ENCODE assay signal across 8 cellular contexts in genomic region chr6:136037885-136038460, GRCh38.
A peak's percentile ranks its signal among the peaks of the same experiment; 100 is the strongest.
DNase-seq lines count a peak whose midpoint lies in the region; ATAC-seq and TF ChIP-seq lines count a peak whose summit lies in the region.

No MANE protein-coding gene starts in this region.

- H3K4me1 Mint-ChIP-seq in brain: peaks cover 23% of the 10 kb centered on the region

- H2BK20ac ChIP-seq in IMR-90 (ENCODE audit: low read depth, low read length): peak overlapping the region; percentile 78

- H3K9me3 Mint-ChIP-seq in brain: no peaks in the 10 kb centered on the region

- H3K9me3 ChIP-seq in IMR-90 (ENCODE audit: control insufficient read depth, insufficient read depth, low read length) (no peaks in the 10 kb centered on the region), spleen (no peaks in the 10 kb centered on the region), tibial artery (no peaks in the 10 kb centered on the region)

- no peak; the same call in 1 of the 2 replicates for TF ChIP-seq RAD21 in IMR-90 (IDR thresholded peaks at IDR 0.05; ENCODE audit: low read length)

- H3K27me3 ChIP-seq in IMR-90 (ENCODE audit: control insufficient read depth, insufficient read depth, low read length): no peaks in the 10 kb centered on the region
- no peaks in the 10 kb centered on the region for H3K27me3 ChIP-seq in spleen (replicated peaks in 1 of 7)
- no peaks in the 10 kb centered on the region for H3K27me3 ChIP-seq in tibial artery

- H2AFZ ChIP-seq in IMR-90 (replicated peaks; ENCODE audit: low read length, poor library complexity): peak overlapping the region; percentile 89

- TF ChIP-seq POLR2A in IMR-90 (IDR thresholded peaks at IDR 0.05; ENCODE audit: low read depth, low read length) (peak; percentile 45; the same call in 1 of the 2 replicates), spleen (IDR thresholded peaks at IDR 0.05) (no peak)

- peak overlapping the region; percentile 80 for H2AK5ac ChIP-seq in IMR-90 (ENCODE audit: low read depth, low read length)

- no peaks in the 10 kb centered on the region for H4K20me1 ChIP-seq in IMR-90 (ENCODE audit: insufficient read depth, low read length)

- H3K14ac ChIP-seq in IMR-90 (replicated peaks; ENCODE audit: low read depth, low read length): peak overlapping the region; percentile 99

- H3K9ac ChIP-seq in IMR-90 (ENCODE audit: low read depth, low read length): peak overlapping the region; percentile 99

- H4K5ac ChIP-seq in IMR-90 (ENCODE audit: low read depth, low read length): peak overlapping the region; percentile 85

- H2BK120ac ChIP-seq in IMR-90 (ENCODE audit: low read depth, low read length): peak overlapping the region; percentile 99

- 33% methylated on average over 1 of the region's 12 CpGs; no CpG with 5 or more reads in 1 of the 2 experiments for WGBS in IMR-90 (ENCODE audit: extremely low coverage in 2 of 2, insufficient read length in 1 of 2), 2 experiments
- WGBS in spleen, 5 donors: 39 to 54% (median 49%) methylated on average over 9 to 12 of the region's 12 CpGs

- peak overlapping the region in 4 of 5 experiments; percentile 13 to 80 (median 70) for H3K4me3 Mint-ChIP-seq in brain

- POLR2A ChIA-PET in IMR-90 (lab: Charles Lee; ENCODE audit: unreplicated experiment): interaction anchor here (0.7 kb wide), 1 partner anchor 170 kb away, joined by 8 read pairs; no protein-coding TSS in a partner anchor

- peak overlapping the region; percentile 89 for H3K18ac ChIP-seq in IMR-90 (ENCODE audit: low read depth, low read length)

- H3K56ac ChIP-seq in IMR-90 (ENCODE audit: extremely low read depth, insufficient read depth, low read length): peak overlapping the region; percentile 95

- no peaks in the 10 kb centered on the region for H3K36me3 Mint-ChIP-seq in brain

- H3K36me3 ChIP-seq in IMR-90 (ENCODE audit: control insufficient read depth, insufficient read depth, low read length) (peaks cover 7% of the 10 kb centered on the region; the same call in 1 of the 2 replicates), spleen (no peaks in the 10 kb centered on the region), tibial artery (no peaks in the 10 kb centered on the region)

- no peaks in the 10 kb centered on the region for H3K27me3 Mint-ChIP-seq in brain

- peaks cover 15% of the 10 kb centered on the region for H3K9me1 ChIP-seq in IMR-90 (ENCODE audit: insufficient read depth, low read length)

- H3K4me3 ChIP-seq in IMR-90 (ENCODE audit: insufficient read depth, low read depth, low read length) (peak overlapping the region; percentile 88), spleen (peak overlapping the region in 1 of 8 donors; percentile 15), tibial artery (peak overlapping the region in 1 of 2 donors; percentile 3)

- peak overlapping the region; percentile 99 for H3K4ac ChIP-seq in IMR-90 (ENCODE audit: low read depth, low read length)

- peak overlapping the region; percentile 86 for H2AK9ac ChIP-seq in IMR-90 (replicated peaks; ENCODE audit: low read depth, low read length, poor library complexity)

- peak overlapping the region; percentile 63 to 98 for H4K8ac ChIP-seq in IMR-90 (ENCODE audit: low read depth in 2 of 2, low read length in 2 of 2)

- dilution Hi-C loops in IMR-90 (cut with HindIII; ENCODE audit: low sequenced_read_pairs, unreplicated experiment): no loop called here

- H3K23ac ChIP-seq in IMR-90 (ENCODE audit: low read depth, low read length): peak overlapping the region; percentile 99

- intact Hi-C loops in IMR-90 (cut with micrococcal nuclease) (loop anchor here (2.0 to 10.0 kb wide), 4 partner anchors 117 to 501 kb away; partner anchors contain the start of gene PDE7B), spleen (cut with DNase I; ENCODE audit: low total_unique reads) (no loop called here), tibial artery (cut with DNase I; ENCODE audit: low total_unique reads) (no loop called here)

- peak overlapping the region; percentile 98 for H2BK5ac ChIP-seq in IMR-90 (ENCODE audit: low read depth, low read length, poor library complexity, severe bottlenecking)

- H4K91ac ChIP-seq in IMR-90 (ENCODE audit: insufficient read depth, low read depth, low read length): peak overlapping the region; percentile 92

- peak; percentile 72 for DNase-seq in IMR-90
- peak; percentile 48 for DNase-seq in kidney glomerular epithelial cell (lab: John Stamatoyannopoulos, UW)
- DNase-seq in spleen: no peak
- no peak for DNase-seq in tibial artery
- no peak for DNase-seq in midbrain (lab: John Stamatoyannopoulos, UW)
- DNase-seq in GM19240 (ENCODE audit: insufficient read length, low spot score): no peak

- peaks cover 23 to 80% of the 10 kb centered on the region in 2 experiments for H3K79me1 ChIP-seq in IMR-90 (ENCODE audit: low read depth in 1 of 2, low read length in 2 of 2)

- TSS peak; percentile 79 for BruUV-seq in IMR-90 (replicated peaks; lab: Mats Ljungman, UMichigan)

- H3K4me1 ChIP-seq in IMR-90 (ENCODE audit: control insufficient read depth, insufficient read depth, low read length): peaks cover 24% of the 10 kb centered on the region
- H3K4me1 ChIP-seq in spleen: peaks cover 0 to 36% (median 13%) of the 10 kb centered on the region in 6 donors
- peaks cover 0 to 34% (median 8%) of the 10 kb centered on the region in 4 donors for H3K4me1 ChIP-seq in tibial artery

- H2BK15ac ChIP-seq in IMR-90 (ENCODE audit: low read depth, low read length): peak overlapping the region; percentile 82

- CTCF ChIA-PET in IMR-90 (lab: Yijun Ruan, JAX): interaction anchor here (0.6 to 1.2 kb wide), 5 partner anchors 85 to 188 kb away, joined by 3 to 5 read pairs (median 3); no protein-coding TSS in a partner anchor

- peak overlapping the region; percentile 98 for H3K27ac ChIP-seq in IMR-90 (ENCODE audit: insufficient read depth, low read length)
- H3K27ac ChIP-seq in spleen: peak overlapping the region in 5 of 8 donors; percentile 12 to 40 (median 25)
- peak overlapping the region in 1 of 2 donors; percentile 7 for H3K27ac ChIP-seq in tibial artery

- in situ Hi-C loops in IMR-90 (cut with MboI; ENCODE audit: low sequenced_read_pairs): no loop called here

- peak overlapping the region; percentile 100 for H3K4me2 ChIP-seq in IMR-90 (ENCODE audit: low read depth, low read length)

- peak overlapping the region in 3 of 5 experiments; percentile 90 to 95 (median 92) for H3K27ac Mint-ChIP-seq in brain

- TF ChIP-seq CTCF in IMR-90 (conservative IDR thresholded peaks at IDR 0.05; ENCODE audit: low read depth, low read length): peak; percentile 40
- no peak for TF ChIP-seq CTCF in brain (conservative IDR thresholded peaks at IDR 0.05)
- no peak for TF ChIP-seq CTCF in spleen (IDR thresholded peaks at IDR 0.05 in 8 of 11, conservative IDR thresholded peaks at IDR 0.05 in 3 of 11)
- no peak for TF ChIP-seq CTCF in tibial artery (IDR thresholded peaks at IDR 0.05)

- ATAC-seq in IMR-90 (ENCODE audit: low read depth) (peak; percentile 55), GM21737 (IDR thresholded peaks at IDR 0.05; ENCODE audit: unreplicated experiment) (no peak)

TF ChIP-seq in IMR-90, 13 proteins besides CTCF, POLR2A, EP300 and RAD21:
- TF ChIP-seq SMC3 (IDR thresholded peaks at IDR 0.05; ENCODE audit: low read depth, low read length): no peak
- no peak for TF ChIP-seq CHD1 (IDR thresholded peaks at IDR 0.05; ENCODE audit: low read depth, low read length)
- TF ChIP-seq, protein P1, sequence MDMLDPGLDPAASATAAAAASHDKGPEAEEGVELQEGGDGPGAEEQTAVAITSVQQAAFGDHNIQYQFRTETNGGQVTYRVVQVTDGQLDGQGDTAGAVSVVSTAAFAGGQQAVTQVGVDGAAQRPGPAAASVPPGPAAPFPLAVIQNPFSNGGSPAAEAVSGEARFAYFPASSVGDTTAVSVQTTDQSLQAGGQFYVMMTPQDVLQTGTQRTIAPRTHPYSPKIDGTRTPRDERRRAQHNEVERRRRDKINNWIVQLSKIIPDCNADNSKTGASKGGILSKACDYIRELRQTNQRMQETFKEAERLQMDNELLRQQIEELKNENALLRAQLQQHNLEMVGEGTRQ (IDR thresholded peaks at IDR 0.05; ENCODE audit: low read depth, low read length): no peak
- TF ChIP-seq MXI1 (IDR thresholded peaks at IDR 0.05; ENCODE audit: borderline replicate concordance, low read depth, low read length): no peak
- no peak for TF ChIP-seq MAFK (IDR thresholded peaks at IDR 0.05; ENCODE audit: low read depth, low read length)
- TF ChIP-seq MAZ (IDR thresholded peaks at IDR 0.05; ENCODE audit: borderline replicate concordance, low read depth, low read length): no peak
TF ChIP-seq in IMR-90: peak in this region for 0.

Comparison
In these comparisons a context has a peak if more than half of its experiments do, and no peak if none do; other contexts are left out.
1. DNase-seq: peak in IMR-90 (single experiment) and kidney glomerular epithelial cell (single experiment); none in spleen (single experiment), tibial artery (0 of 2), midbrain (single experiment) and GM19240 (single experiment).